Comparison of ENCODE assay signal across 8 cellular contexts in the genomic region with DNA sequence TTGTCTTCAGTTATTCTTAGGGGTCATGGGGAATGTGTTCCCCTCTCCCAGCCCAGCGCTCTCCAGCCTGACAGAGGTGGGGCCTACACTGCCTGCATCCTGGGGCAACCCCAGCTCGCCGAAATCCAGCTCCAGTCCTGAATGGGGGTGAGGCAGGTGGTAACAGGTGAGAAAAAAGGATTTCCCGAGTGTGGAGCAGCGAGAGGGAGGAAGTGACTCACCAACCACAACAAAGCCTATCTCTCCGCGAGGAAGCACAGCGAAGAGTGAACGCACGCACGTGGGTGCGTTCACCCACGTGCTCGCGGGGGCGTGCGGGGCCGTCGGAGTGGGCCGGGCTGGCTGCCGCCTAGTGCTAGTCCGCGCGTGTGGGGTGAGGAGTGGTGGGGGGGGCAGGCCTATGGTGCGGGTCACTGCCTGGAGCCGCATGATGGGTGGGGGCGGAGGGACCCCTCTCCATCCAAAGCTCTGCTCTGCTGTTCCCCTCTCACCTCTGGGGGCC.
DNase-seq lines count a peak whose midpoint lies in the region; ATAC-seq and TF ChIP-seq lines count a peak whose summit lies in the region.

No MANE protein-coding gene starts in this region.

- H3K9me3 ChIP-seq in stomach smooth muscle (ENCODE audit: control insufficient read depth in 2 of 2, low read length in 2 of 2), result no peaks in the 10 kb centered on the region

- H3K27me3 Mint-ChIP-seq in effector memory CD8-positive, alpha-beta T cell, result peaks cover 21 to 51% of the 10 kb centered on the region in 2 donors
- H3K27me3 Mint-ChIP-seq in nephron progenitor cell (ENCODE audit: low read depth, poor library complexity), result peaks cover 36% of the 10 kb centered on the region

- H3K27ac ChIP-seq in stomach smooth muscle (ENCODE audit: low read length), result peak overlapping the region; percentile 60

- no peaks in the 10 kb centered on the region for H3K36me3 ChIP-seq in stomach smooth muscle (ENCODE audit: control insufficient read depth in 2 of 2, insufficient read depth in 2 of 2, low read length in 2 of 2)

- peaks cover 49% of the 10 kb centered on the region for H3K4me1 ChIP-seq in stomach smooth muscle (ENCODE audit: control insufficient read depth, insufficient read depth, low read length)

- H3K4me1 Mint-ChIP-seq in effector memory CD8-positive, alpha-beta T cell (ENCODE audit: low read depth in 2 of 2), result peaks cover 20 to 37% of the 10 kb centered on the region in 2 donors
- H3K4me1 Mint-ChIP-seq in nephron progenitor cell, result peaks cover 63% of the 10 kb centered on the region

- H3K9ac ChIP-seq in stomach smooth muscle (ENCODE audit: low read length in 2 of 2), result peak overlapping the region; percentile 36 to 82

- H3K9me3 Mint-ChIP-seq in effector memory CD8-positive, alpha-beta T cell, result no peaks in the 10 kb centered on the region
- no peaks in the 10 kb centered on the region for H3K9me3 Mint-ChIP-seq in nephron progenitor cell

- DNase-seq in activated CD8-positive, alpha-beta memory T cell treated with anti-CD3 and anti-CD28 coated beads for 1 hour (ENCODE audit: extremely low read depth in 1 of 2, low read depth in 1 of 2), result peak; percentile 51 to 59
- no peak for DNase-seq in activated CD8-positive, alpha-beta memory T cell treated with anti-CD3 and anti-CD28 coated beads for 24 hours
- DNase-seq in activated CD4-positive, alpha-beta T cell treated with anti-CD3 and anti-CD28 coated beads, Interleukin-2, amount 50 U/mL, for 24 hours (ENCODE audit: low read depth in 1 of 2, low spot score in 1 of 2), result peak; percentile 45 to 72
- DNase-seq in effector memory CD8-positive, alpha-beta T cell, result peak; percentile 62 to 72 (median 70)
- peak; percentile 42 for DNase-seq in nephron progenitor cell

- peak overlapping the region; percentile 52 to 82 for H3K4me3 ChIP-seq in stomach smooth muscle (ENCODE audit: low read length in 2 of 2)

- H3K27ac Mint-ChIP-seq in effector memory CD8-positive, alpha-beta T cell, result peak overlapping the region; percentile 57 to 78
- H3K27ac Mint-ChIP-seq in nephron progenitor cell, result no peak overlapping the region

- peak; percentile 85 for ATAC-seq in effector memory CD8-positive, alpha-beta T cell (replicated peaks)
- ATAC-seq in GM21526 (IDR thresholded peaks at IDR 0.05; ENCODE audit: low FRiP score, unreplicated experiment) (no peak), HG03097 (IDR thresholded peaks at IDR 0.05; ENCODE audit: low FRiP score, unreplicated experiment) (no peak)

- H3K27me3 ChIP-seq in stomach smooth muscle (ENCODE audit: control insufficient read depth in 1 of 2, insufficient read depth in 2 of 2, low read length in 2 of 2), result no peaks in the 10 kb centered on the region

- H3K4me3 Mint-ChIP-seq in effector memory CD8-positive, alpha-beta T cell, result peak overlapping the region; percentile 74 to 82
- peak overlapping the region; percentile 73 for H3K4me3 Mint-ChIP-seq in nephron progenitor cell

- H3K36me3 Mint-ChIP-seq in effector memory CD8-positive, alpha-beta T cell (ENCODE audit: insufficient read depth), result peaks cover 12% of the 10 kb centered on the region
- no peaks in the 10 kb centered on the region for H3K36me3 Mint-ChIP-seq in nephron progenitor cell (ENCODE audit: low read depth)

- TF ChIP-seq CTCF in nephron progenitor cell (IDR thresholded peaks at IDR 0.05), result no peak
